ENCODE assay signal across 9 cellular contexts in the genomic region with DNA sequence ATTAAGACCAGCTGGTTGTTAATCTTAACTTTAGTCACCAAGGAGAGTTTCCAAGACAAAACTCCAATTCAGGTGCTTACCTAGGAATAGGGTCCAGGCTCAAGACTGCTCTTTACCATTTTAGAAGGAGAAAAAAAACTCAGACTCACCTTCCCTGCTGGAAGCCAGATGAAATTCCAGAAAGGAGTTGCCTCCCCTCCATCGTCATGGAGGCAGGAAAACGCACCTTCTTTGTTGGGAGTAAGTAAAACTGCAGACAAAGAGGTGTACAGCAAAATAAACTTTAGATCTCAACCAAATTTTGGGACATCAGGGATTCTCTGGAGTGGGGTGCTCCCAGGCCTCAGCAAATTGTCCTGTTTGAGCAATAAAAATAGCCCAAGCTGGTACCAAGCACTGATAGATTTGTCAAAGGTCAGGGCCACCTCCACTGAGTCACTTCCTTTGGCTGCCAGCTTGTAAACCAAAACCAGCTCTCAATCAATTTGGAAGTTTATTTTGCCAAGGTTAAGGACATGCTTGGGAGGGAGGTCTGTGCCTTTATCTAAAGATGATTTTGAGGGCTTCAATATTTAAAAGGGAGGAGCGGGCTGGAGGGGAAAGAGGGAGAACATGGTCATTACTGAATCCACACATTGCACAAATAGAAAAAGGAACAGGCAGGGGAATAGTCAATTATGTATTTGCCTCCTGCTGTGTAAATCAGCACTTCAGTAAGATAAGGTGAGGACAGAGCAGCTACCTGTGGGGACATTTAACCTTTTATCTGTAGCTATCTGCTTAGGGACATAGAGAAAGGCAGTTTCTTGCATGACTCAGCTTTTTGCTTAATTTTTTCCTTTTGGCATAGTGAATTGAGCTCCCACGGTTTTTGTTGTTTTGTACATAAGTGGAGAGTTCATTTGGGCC. TPM values are rescaled to one million over a fixed set of nuclear protein-coding genes. Genes with fewer than 3 reads are reported as not detected.
A peak's percentile ranks its signal among the peaks of the same experiment; 100 is the strongest.
DNase-seq lines count a peak whose midpoint lies in the region; ATAC-seq and TF ChIP-seq lines count a peak whose summit lies in the region.
"Had no signal": no experiment of that assay in that cellular context is flagged by ENCODE, and none has a peak within 500 bp of the region (broad histone marks: within the 10 kb centered on the region; RNA-seq: fewer than 3 reads in every experiment).

No MANE protein-coding gene starts in this region.

- H2AK5ac ChIP-seq in neuronal stem cell (ENCODE audit: low read depth, low read length), result no peak overlapping the region

- CTCF ChIA-PET in RWPE1 (lab: Yijun Ruan, JAX), result interaction anchor here (0.7 to 1.8 kb wide), 4 partner anchors 25 to 284 kb away, joined by 3 to 7 read pairs (median 4); partner anchors contain the start of gene B9D1

- no peak overlapping the region for H2BK120ac ChIP-seq in neuronal stem cell (ENCODE audit: low read depth, low read length)

- H4K91ac ChIP-seq in neuronal stem cell (ENCODE audit: low read depth, low read length, poor library complexity), result no peak overlapping the region

- ATAC-seq in GM18873 (IDR thresholded peaks at IDR 0.05; ENCODE audit: low FRiP score, unreplicated experiment), result no peak

- H3K79me1 ChIP-seq in neuronal stem cell (ENCODE audit: low read depth, low read length), result peaks cover 3% of the 10 kb centered on the region

- H3K18ac ChIP-seq in neuronal stem cell (ENCODE audit: low read length), result no peak overlapping the region

- no peak overlapping the region for H2BK15ac ChIP-seq in neuronal stem cell (ENCODE audit: low read length)

- no peak overlapping the region for H3K4me3 ChIP-seq in epithelial cell of esophagus (ENCODE audit: low read length)
- H3K4me3 ChIP-seq in neuronal stem cell (ENCODE audit: low read length in 2 of 2), result peak overlapping the region in 1 of 2 donors; percentile 63

- no peak overlapping the region for H2BK5ac ChIP-seq in neuronal stem cell (ENCODE audit: low read length)

- peak overlapping the region; percentile 97 for H3K27ac ChIP-seq in RWPE1
- H3K27ac ChIP-seq in neuronal stem cell (replicated peaks; ENCODE audit: low read length), result peak overlapping the region; percentile 90

- POLR2A ChIA-PET in RWPE1 (lab: Yijun Ruan, JAX; ENCODE audit: low non-redundant PET), result interaction anchor here (0.6 to 0.8 kb wide), 4 partner anchors 41 to 165 kb away, joined by 3 to 4 read pairs (median 3); no protein-coding TSS in a partner anchor

- H3K4me2 ChIP-seq in neuronal stem cell (ENCODE audit: insufficient read depth, low read length, poor library complexity, severe bottlenecking), result no peak overlapping the region

- TF ChIP-seq CTCF in RWPE1 (conservative IDR thresholded peaks at IDR 0.05; ENCODE audit: low read depth) (no peak), epithelial cell of esophagus (IDR thresholded peaks at IDR 0.05; ENCODE audit: insufficient read depth, low read depth, low read length, missing control alignments) (no peak)

- H3K36me3 ChIP-seq in neuronal stem cell (replicated peaks in 1 of 2; ENCODE audit: control insufficient read depth in 2 of 2, insufficient read depth in 2 of 2, low read length in 2 of 2), result peaks cover 2 to 4% of the 10 kb centered on the region in 2 donors

- H3K9me3 ChIP-seq in neuronal stem cell (replicated peaks in 1 of 2; ENCODE audit: control insufficient read depth in 2 of 2, insufficient read depth in 1 of 2, low read depth in 1 of 2, low read length in 2 of 2), result no peaks in the 10 kb centered on the region

- no peak overlapping the region for H3K23ac ChIP-seq in neuronal stem cell (ENCODE audit: low read depth, low read length, poor library complexity)

- WGBS in neuronal stem cell (ENCODE audit: extremely low coverage in 2 of 2, insufficient read length in 2 of 2, insufficient replicate concordance in 1 of 2), 2 donors, result no CpG with 5 or more reads among the region's 4 CpGs

- H3K4ac ChIP-seq in neuronal stem cell (ENCODE audit: low read length), result no peak overlapping the region

- H2BK12ac ChIP-seq in neuronal stem cell (ENCODE audit: low read length), result no peak overlapping the region

- peaks cover 0 to 11% (median 0%) of the 10 kb centered on the region in 3 experiments for H3K27me3 ChIP-seq in neuronal stem cell (ENCODE audit: control insufficient read depth in 3 of 3, insufficient read depth in 3 of 3, low read depth in 1 of 3, low read length in 3 of 3)

- H3K4me1 ChIP-seq in neuronal stem cell (ENCODE audit: control insufficient read depth in 2 of 2, insufficient read depth in 1 of 2, low read depth in 1 of 2, low read length in 2 of 2), result peaks cover 13% of the 10 kb centered on the region in 2 donors

- no peak overlapping the region for H3K14ac ChIP-seq in neuronal stem cell (ENCODE audit: low read length)

- no peak overlapping the region for H4K8ac ChIP-seq in neuronal stem cell (ENCODE audit: low read depth, low read length)

- H2AFZ ChIP-seq in neuronal stem cell (ENCODE audit: low read length), result peak overlapping the region; percentile 88

- no peak overlapping the region for H3K9ac ChIP-seq in neuronal stem cell (ENCODE audit: low read depth, low read length, poor library complexity)

- DNase-seq in NCI-H345 (lab: John Stamatoyannopoulos, UW) (peak; percentile 34), NCI-H345 treated with DMSO at 0.1 percent for 48 hours (lab: John Stamatoyannopoulos, UW; ENCODE audit: unreplicated experiment) (no peak), RWPE1 (ENCODE audit: low spot score) (no peak), epithelial cell of esophagus (ENCODE audit: low read depth) (peak; percentile 30), neuronal stem cell (ENCODE audit: low spot score) (no peak), NCI-H2081 treated with DMSO at 0.1 percent for 48 hours (lab: John Stamatoyannopoulos, UW) (no peak), NCI-H446 (lab: John Stamatoyannopoulos, UW) (no peak)
- DNase-seq: DND-41 had no signal

RNA-seq across cellular contexts. Expression of gene ALDH3A2, which starts 1.5 kb away (rescaled TPM):
- 45.6 TPM for polyA plus RNA-seq in neuronal stem cell (2013, experiment 1 of 2)
- 45.4 TPM for polyA plus RNA-seq in neuronal stem cell (2013, experiment 2 of 2)

Comparison
In these comparisons a context has a peak if more than half of its experiments do, and no peak if none do; other contexts are left out.
1. DNase-seq: peak in NCI-H345 (single experiment) and epithelial cell of esophagus (single experiment); none in NCI-H345 treated with DMSO at 0.1 percent for 48 hours (single experiment), RWPE1 (single experiment), neuronal stem cell (single experiment), NCI-H2081 treated with DMSO at 0.1 percent for 48 hours (single experiment) and NCI-H446 (0 of 2).